17 cellular contexts compared by ENCODE assay signal in the genomic region with DNA sequence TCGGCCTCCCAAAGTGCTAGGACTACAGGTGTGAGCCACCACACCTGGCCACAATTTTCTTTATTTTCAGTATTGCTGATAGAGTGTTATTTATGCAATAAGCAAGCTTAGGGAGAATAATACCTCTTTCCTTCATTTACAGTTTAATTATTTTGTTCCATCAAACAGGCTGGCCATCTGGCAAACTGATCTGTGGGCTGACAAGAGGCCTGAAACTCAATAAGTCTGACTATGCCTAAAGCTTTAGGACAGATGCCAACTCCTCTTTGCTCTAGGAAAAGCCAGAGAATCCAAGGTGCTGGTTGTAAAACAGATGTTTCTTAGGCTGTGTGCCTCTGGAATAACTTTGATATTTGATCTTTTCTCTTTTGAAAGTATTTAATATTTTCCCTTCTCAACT.
"Had no signal": no experiment of that assay in that cellular context is flagged by ENCODE, and none has a peak within 500 bp of the region (broad histone marks: within the 10 kb centered on the region; RNA-seq: fewer than 3 reads in every experiment).

No MANE protein-coding gene starts in this region.

- ATAC-seq: heart left ventricle; left colon; left ventricle myocardium superior; naive thymus-derived CD8-positive, alpha-beta T cell; sciatic nerve; stimulated activated memory B cell treated with anti-CD40 and anti-IgM and Interleukin-4, amounts not matched to agents 10 μg/mL and 1 μg/mL and 100 μg/mL, for 72 hours had no signal

- H3K4me1 ChIP-seq: colonic mucosa, spleen, testis, transverse colon had no signal

- H3K9me3 ChIP-seq: colonic mucosa, neutrophil, testis, transverse colon had no signal

- H3K4me3 Mint-ChIP-seq: naive thymus-derived CD8-positive, alpha-beta T cell; stimulated activated memory B cell treated with anti-CD40 and anti-IgM and Interleukin-4, amounts not matched to agents 10 μg/mL and 1 μg/mL and 100 μg/mL, for 72 hours; stimulated activated naive CD8-positive, alpha-beta T cell treated with anti-CD3 and anti-CD28 coated beads, Interleukin-15, Interleukin-2, amounts not matched to agents 100 ng/mL and 50 ng/mL, for 24 hours had no signal

- H3K36me3 Mint-ChIP-seq: stimulated activated memory B cell treated with anti-CD40 and anti-IgM and Interleukin-4, amounts not matched to agents 10 μg/mL and 1 μg/mL and 100 μg/mL, for 72 hours had no signal

- H3K9me3 Mint-ChIP-seq: stimulated activated memory B cell treated with anti-CD40 and anti-IgM and Interleukin-4, amounts not matched to agents 10 μg/mL and 1 μg/mL and 100 μg/mL, for 72 hours had no signal

- H3K27me3 ChIP-seq: colonic mucosa, heart left ventricle, neutrophil, testis, transverse colon had no signal

- DNase-seq: colonic mucosa; dermis blood vessel endothelial cell; heart left ventricle; hippocampal formation; left colon; left ventricle myocardium superior; naive thymus-derived CD8-positive, alpha-beta T cell; spleen; stimulated activated CD4-positive, alpha-beta T cell treated with anti-CD3 and anti-CD28 coated beads, Interleukin-15, amount 100 ng/mL, for 24 hours; stimulated activated CD4-positive, alpha-beta T cell treated with anti-CD3 and anti-CD28 coated beads, Interleukin-1b, Interleukin-23, amount 100 ng/mL, for 48 hours; stimulated activated CD4-positive, alpha-beta T cell treated with anti-CD3 and anti-CD28 coated beads, Interleukin-4, amount 100 ng/mL, for 24 hours; testis; transverse colon had no signal

- H3K27ac Mint-ChIP-seq: naive thymus-derived CD8-positive, alpha-beta T cell; stimulated activated memory B cell treated with anti-CD40 and anti-IgM and Interleukin-4, amounts not matched to agents 10 μg/mL and 1 μg/mL and 100 μg/mL, for 72 hours; stimulated activated naive CD8-positive, alpha-beta T cell treated with anti-CD3 and anti-CD28 coated beads, Interleukin-15, Interleukin-2, amounts not matched to agents 100 ng/mL and 50 ng/mL, for 24 hours had no signal

- H3K4me1 Mint-ChIP-seq: stimulated activated memory B cell treated with anti-CD40 and anti-IgM and Interleukin-4, amounts not matched to agents 10 μg/mL and 1 μg/mL and 100 μg/mL, for 72 hours had no signal

- H3K36me3 ChIP-seq: colonic mucosa, heart left ventricle, neutrophil, spleen, transverse colon had no signal

- H3K27ac ChIP-seq: colonic mucosa, heart left ventricle, neutrophil, spleen, testis, transverse colon had no signal

- H3K4me3 ChIP-seq: colonic mucosa, heart left ventricle, spleen, testis, transverse colon had no signal
